1 cellular context compared by ENCODE assay signal in the genomic region with DNA sequence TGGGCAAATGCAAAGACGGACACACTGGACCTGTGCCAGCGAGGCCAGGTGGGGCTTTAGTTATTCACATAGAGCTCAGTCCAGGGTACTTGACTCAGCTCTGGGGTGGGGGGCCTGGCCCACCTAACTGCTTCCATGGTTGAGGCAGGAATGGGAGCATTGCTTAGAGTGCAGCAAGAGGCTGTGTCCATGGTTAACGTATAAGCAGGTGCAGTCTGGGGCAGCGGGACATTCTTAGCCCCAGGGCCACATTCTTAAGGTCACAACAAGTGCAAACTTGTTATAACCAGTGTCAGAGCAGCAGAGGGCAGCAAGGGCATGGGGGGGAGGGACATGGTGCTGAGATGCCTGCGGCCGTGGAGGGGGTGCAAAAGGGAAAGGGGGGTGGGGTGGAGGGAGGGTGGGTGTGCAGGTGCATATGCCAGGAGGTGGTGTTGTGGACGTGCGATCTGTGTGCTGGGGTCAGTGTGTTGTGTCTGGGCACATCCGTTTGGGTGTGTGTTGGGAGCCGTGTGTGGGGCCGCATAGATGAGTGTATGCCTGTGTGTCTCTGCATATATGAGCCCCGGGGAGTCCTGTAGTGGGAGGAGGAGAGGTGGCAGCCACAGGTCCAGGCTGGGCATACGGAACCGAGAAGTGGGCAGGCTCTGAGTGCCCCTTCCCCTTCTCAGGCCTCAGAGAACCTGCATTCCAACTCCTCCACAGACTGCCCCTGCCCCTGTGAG.
TF ChIP-seq lines count a peak whose summit lies in the region.

No MANE protein-coding gene starts in this region.

TF ChIP-seq in GM12878, 131 proteins besides CTCF, POLR2A, EP300 and RAD21:
- TF ChIP-seq KLF5 (IDR thresholded peaks at IDR 0.05; ENCODE audit: partially characterized antibody) (no peak), ESRRA (IDR thresholded peaks at IDR 0.05; ENCODE audit: low read length) (no peak), SMC3 (IDR thresholded peaks at IDR 0.05; ENCODE audit: borderline replicate concordance, low read length) (no peak), RAD51 (IDR thresholded peaks at IDR 0.05) (no peak), ETV6 (conservative IDR thresholded peaks at IDR 0.05 in 1 of 2, IDR thresholded peaks at IDR 0.05 in 1 of 2; ENCODE audit: borderline replicate concordance in 1 of 2, low read depth in 1 of 2) (no peak), ZNF384 (IDR thresholded peaks at IDR 0.05; ENCODE audit: borderline replicate concordance, low read depth, low read length) (no peak)
- TF ChIP-seq, protein P1, sequence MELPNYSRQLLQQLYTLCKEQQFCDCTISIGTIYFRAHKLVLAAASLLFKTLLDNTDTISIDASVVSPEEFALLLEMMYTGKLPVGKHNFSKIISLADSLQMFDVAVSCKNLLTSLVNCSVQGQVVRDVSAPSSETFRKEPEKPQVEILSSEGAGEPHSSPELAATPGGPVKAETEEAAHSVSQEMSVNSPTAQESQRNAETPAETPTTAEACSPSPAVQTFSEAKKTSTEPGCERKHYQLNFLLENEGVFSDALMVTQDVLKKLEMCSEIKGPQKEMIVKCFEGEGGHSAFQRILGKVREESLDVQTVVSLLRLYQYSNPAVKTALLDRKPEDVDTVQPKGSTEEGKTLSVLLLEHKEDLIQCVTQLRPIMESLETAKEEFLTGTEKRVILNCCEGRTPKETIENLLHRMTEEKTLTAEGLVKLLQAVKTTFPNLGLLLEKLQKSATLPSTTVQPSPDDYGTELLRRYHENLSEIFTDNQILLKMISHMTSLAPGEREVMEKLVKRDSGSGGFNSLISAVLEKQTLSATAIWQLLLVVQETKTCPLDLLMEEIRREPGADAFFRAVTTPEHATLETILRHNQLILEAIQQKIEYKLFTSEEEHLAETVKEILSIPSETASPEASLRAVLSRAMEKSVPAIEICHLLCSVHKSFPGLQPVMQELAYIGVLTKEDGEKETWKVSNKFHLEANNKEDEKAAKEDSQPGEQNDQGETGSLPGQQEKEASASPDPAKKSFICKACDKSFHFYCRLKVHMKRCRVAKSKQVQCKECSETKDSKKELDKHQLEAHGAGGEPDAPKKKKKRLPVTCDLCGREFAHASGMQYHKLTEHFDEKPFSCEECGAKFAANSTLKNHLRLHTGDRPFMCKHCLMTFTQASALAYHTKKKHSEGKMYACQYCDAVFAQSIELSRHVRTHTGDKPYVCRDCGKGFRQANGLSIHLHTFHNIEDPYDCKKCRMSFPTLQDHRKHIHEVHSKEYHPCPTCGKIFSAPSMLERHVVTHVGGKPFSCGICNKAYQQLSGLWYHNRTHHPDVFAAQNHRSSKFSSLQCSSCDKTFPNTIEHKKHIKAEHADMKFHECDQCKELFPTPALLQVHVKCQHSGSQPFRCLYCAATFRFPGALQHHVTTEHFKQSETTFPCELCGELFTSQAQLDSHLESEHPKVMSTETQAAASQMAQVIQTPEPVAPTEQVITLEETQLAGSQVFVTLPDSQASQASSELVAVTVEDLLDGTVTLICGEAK (IDR thresholded peaks at IDR 0.05; ENCODE audit: borderline replicate concordance): no peak
